In the genomic region with DNA sequence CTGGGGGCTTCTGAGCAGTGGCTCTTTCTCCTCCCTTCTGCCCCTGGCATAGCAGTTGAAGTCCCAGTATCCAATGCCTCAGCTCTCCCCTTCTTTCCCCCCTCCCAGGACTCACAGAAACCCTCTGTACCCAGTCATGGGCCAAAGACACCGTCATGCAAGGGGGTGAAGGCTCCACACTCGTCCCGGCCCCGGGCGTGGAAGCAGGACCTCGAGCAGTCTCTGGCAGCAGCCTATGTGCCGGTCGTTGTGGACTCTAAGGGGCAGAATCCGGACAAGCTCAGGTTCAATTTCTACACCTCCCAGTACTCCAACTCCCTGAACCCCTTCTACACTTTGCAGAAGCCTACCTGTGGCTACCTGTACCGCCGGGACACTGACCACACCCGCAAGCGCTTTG, we compare ENCODE assay signal across 1 cellular context.
TF ChIP-seq lines count a peak whose summit lies in the region.

No MANE protein-coding gene starts in this region.

TF ChIP-seq in IMR-90, 13 proteins besides CTCF, POLR2A, EP300 and RAD21:
- TF ChIP-seq MAFK (IDR thresholded peaks at IDR 0.05; ENCODE audit: low read depth, low read length) = no peak
- TF ChIP-seq CHD1 (IDR thresholded peaks at IDR 0.05; ENCODE audit: low read depth, low read length) = no peak
- TF ChIP-seq SMC3 (IDR thresholded peaks at IDR 0.05; ENCODE audit: low read depth, low read length) = no peak
- TF ChIP-seq, protein P1, sequence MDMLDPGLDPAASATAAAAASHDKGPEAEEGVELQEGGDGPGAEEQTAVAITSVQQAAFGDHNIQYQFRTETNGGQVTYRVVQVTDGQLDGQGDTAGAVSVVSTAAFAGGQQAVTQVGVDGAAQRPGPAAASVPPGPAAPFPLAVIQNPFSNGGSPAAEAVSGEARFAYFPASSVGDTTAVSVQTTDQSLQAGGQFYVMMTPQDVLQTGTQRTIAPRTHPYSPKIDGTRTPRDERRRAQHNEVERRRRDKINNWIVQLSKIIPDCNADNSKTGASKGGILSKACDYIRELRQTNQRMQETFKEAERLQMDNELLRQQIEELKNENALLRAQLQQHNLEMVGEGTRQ (IDR thresholded peaks at IDR 0.05; ENCODE audit: low read depth, low read length) = no peak
- no peak for TF ChIP-seq FOS (IDR thresholded peaks at IDR 0.05; ENCODE audit: low read depth, low read length)
- TF ChIP-seq MXI1 (IDR thresholded peaks at IDR 0.05; ENCODE audit: borderline replicate concordance, low read depth, low read length) = no peak
- TF ChIP-seq MAZ (IDR thresholded peaks at IDR 0.05; ENCODE audit: borderline replicate concordance, low read depth, low read length) = no peak
- TF ChIP-seq RFX5 (IDR thresholded peaks at IDR 0.05; ENCODE audit: low read depth, low read length) = no peak
- TF ChIP-seq RCOR1 (IDR thresholded peaks at IDR 0.05; ENCODE audit: insufficient replicate concordance, low read length) = no peak
- TF ChIP-seq, protein P2, sequence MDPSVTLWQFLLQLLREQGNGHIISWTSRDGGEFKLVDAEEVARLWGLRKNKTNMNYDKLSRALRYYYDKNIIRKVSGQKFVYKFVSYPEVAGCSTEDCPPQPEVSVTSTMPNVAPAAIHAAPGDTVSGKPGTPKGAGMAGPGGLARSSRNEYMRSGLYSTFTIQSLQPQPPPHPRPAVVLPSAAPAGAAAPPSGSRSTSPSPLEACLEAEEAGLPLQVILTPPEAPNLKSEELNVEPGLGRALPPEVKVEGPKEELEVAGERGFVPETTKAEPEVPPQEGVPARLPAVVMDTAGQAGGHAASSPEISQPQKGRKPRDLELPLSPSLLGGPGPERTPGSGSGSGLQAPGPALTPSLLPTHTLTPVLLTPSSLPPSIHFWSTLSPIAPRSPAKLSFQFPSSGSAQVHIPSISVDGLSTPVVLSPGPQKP (IDR thresholded peaks at IDR 0.05; ENCODE audit: borderline replicate concordance, low read depth, low read length) = no peak
- TF ChIP-seq BHLHE40 (IDR thresholded peaks at IDR 0.05; ENCODE audit: low read depth, low read length) = no peak
- no peak for TF ChIP-seq CEBPB (IDR thresholded peaks at IDR 0.05; ENCODE audit: low read depth, low read length)
- TF ChIP-seq NFE2L2 (IDR thresholded peaks at IDR 0.05; ENCODE audit: low read depth, low read length) = no peak
